In the genomic region with DNA sequence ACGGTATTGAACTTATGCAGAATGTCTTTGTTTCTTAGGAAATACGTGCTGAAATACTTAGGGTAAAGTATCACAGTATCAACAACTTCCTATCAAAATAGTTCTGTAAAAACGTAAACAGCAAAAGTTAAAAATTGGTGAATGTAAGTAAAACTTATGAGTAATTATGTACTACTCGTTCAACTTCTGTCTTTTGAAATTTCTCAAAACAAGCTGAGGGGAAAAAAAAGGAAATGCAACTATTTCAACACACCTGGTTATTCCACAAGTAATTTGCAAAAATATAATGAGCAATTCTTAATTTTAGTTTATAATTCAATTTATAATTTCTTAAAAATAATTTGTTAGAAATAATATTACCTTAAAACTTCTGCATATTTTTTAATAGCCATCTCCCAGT, we compare ENCODE assay signal across 28 cellular contexts.
"Had no signal": no experiment of that assay in that cellular context is flagged by ENCODE, and none has a peak within 500 bp of the region (broad histone marks: within the 10 kb centered on the region; RNA-seq: fewer than 3 reads in every experiment).

No MANE protein-coding gene starts in this region.

- H3K9me3 ChIP-seq: MG63 had no signal

- H3K27ac Mint-ChIP-seq: activated naive CD4-positive, alpha-beta T cell treated with anti-CD3 and anti-CD28 coated beads, Interleukin-2, amount 10 ng/mL, durations not matched to agents 7 days and 5 days; activated naive CD8-positive, alpha-beta T cell treated with anti-CD3 and anti-CD28 coated beads for 36 hours; activated T-helper 17 cell treated with anti-CD3 and anti-CD28 coated beads, Interleukin-2, amount 50 U/mL, for 72 hours had no signal

- ATAC-seq: activated CD4-positive, alpha-beta T cell treated with anti-CD3 and anti-CD28 coated beads for 36 hours; activated T-helper 17 cell treated with anti-CD3 and anti-CD28 coated beads, Interleukin-2, amount 50 U/mL, for 72 hours; Panc1; T-cell had no signal

- H3K4me3 ChIP-seq: cardiac muscle cell, MG63, SK-N-MC had no signal

- DNase-seq: activated CD4-positive, alpha-beta memory T cell treated with anti-CD3 and anti-CD28 coated beads, Interleukin-2, amount 10 ng/mL, durations not matched to agents 7 days and 5 days; activated CD4-positive, alpha-beta T cell treated with anti-CD3 and anti-CD28 coated beads for 36 hours; activated CD4-positive, alpha-beta T cell treated with anti-CD3 and anti-CD28 coated beads, Interleukin-2, amount 50 U/mL, for 1 hour; activated gamma-delta T cell treated with Interleukin-2 at 50 U/mL for 16 hours; activated naive CD4-positive, alpha-beta T cell treated with anti-CD3 and anti-CD28 coated beads, Interleukin-2, amount 10 ng/mL, durations not matched to agents 7 days and 5 days; activated naive CD8-positive, alpha-beta T cell treated with anti-CD3 and anti-CD28 coated beads for 36 hours; activated T-cell treated with anti-CD3 and anti-CD28 coated beads for 4 hours; activated T-cell treated with anti-CD3 and anti-CD28 coated beads, Interleukin-2, amount 50 U/mL, for 48 hours; brain microvascular endothelial cell; MG63; NCI-H1092; NCI-H1417; NCI-H1930; NCI-H2171 treated with DMSO at 0.1 percent for 48 hours; NCI-H345; NCI-H510A; NCI-H526 treated with DMSO at 0.1 percent for 48 hours; NK-92 treated with Interleukin-12 subunit alpha and Interleukin-12 subunit beta, amount 100 ng/mL, for 24 hours; OCI-M1; SHP77; T-cell; T-helper 2 cell; T1000; WERI-Rb-1 had no signal

- H3K27me3 Mint-ChIP-seq: activated CD4-positive, alpha-beta memory T cell treated with anti-CD3 and anti-CD28 coated beads, Interleukin-2, amount 10 ng/mL, durations not matched to agents 7 days and 5 days; activated CD4-positive, alpha-beta T cell treated with anti-CD3 and anti-CD28 coated beads for 36 hours; activated naive CD4-positive, alpha-beta T cell treated with anti-CD3 and anti-CD28 coated beads, Interleukin-2, amount 10 ng/mL, durations not matched to agents 7 days and 5 days; activated naive CD8-positive, alpha-beta T cell treated with anti-CD3 and anti-CD28 coated beads for 36 hours; activated T-helper 17 cell treated with anti-CD3 and anti-CD28 coated beads, Interleukin-2, amount 50 U/mL, for 72 hours; T-cell had no signal

- H3K9me3 Mint-ChIP-seq: activated CD4-positive, alpha-beta memory T cell treated with anti-CD3 and anti-CD28 coated beads, Interleukin-2, amount 10 ng/mL, durations not matched to agents 7 days and 5 days; activated naive CD4-positive, alpha-beta T cell treated with anti-CD3 and anti-CD28 coated beads, Interleukin-2, amount 10 ng/mL, durations not matched to agents 7 days and 5 days; activated naive CD8-positive, alpha-beta T cell treated with anti-CD3 and anti-CD28 coated beads for 36 hours; activated T-helper 17 cell treated with anti-CD3 and anti-CD28 coated beads, Interleukin-2, amount 50 U/mL, for 72 hours; T-cell had no signal

- H3K4me3 Mint-ChIP-seq: activated CD4-positive, alpha-beta memory T cell treated with anti-CD3 and anti-CD28 coated beads, Interleukin-2, amount 10 ng/mL, durations not matched to agents 7 days and 5 days; activated CD4-positive, alpha-beta T cell treated with anti-CD3 and anti-CD28 coated beads for 36 hours; activated naive CD4-positive, alpha-beta T cell treated with anti-CD3 and anti-CD28 coated beads, Interleukin-2, amount 10 ng/mL, durations not matched to agents 7 days and 5 days; activated naive CD8-positive, alpha-beta T cell treated with anti-CD3 and anti-CD28 coated beads for 36 hours; activated T-helper 17 cell treated with anti-CD3 and anti-CD28 coated beads, Interleukin-2, amount 50 U/mL, for 72 hours; T-cell had no signal

- H3K27me3 ChIP-seq: brain microvascular endothelial cell, cardiac muscle cell, MG63 had no signal
